ENCODE assay signal across 34 cellular contexts in genomic region chr2:155315768-155316167, GRCh38.
"Had no signal": no experiment of that assay in that cellular context is flagged by ENCODE, and none has a peak within 500 bp of the region (broad histone marks: within the 10 kb centered on the region; RNA-seq: fewer than 3 reads in every experiment).

No MANE protein-coding gene starts in this region.

- H3K36me3 ChIP-seq: adrenal gland, brain microvascular endothelial cell, breast epithelium had no signal

- H3K27me3 ChIP-seq: adrenal gland, body of pancreas, brain microvascular endothelial cell had no signal

- FAIRE-seq: astrocyte, TTC549 had no signal

- H3K27ac ChIP-seq: adrenal gland, body of pancreas, brain microvascular endothelial cell, breast epithelium, VCaP had no signal

- H3K9me3 ChIP-seq: adrenal gland, body of pancreas, breast epithelium had no signal

- DNase-seq: activated B cell treated with CpG ODN at 0.5 μM for 24 hours; activated CD4-positive, alpha-beta memory T cell treated with anti-CD3 and anti-CD28 coated beads for 36 hours; activated CD4-positive, alpha-beta T cell treated with anti-CD3 and anti-CD28 coated beads for 4 hours; activated CD4-positive, alpha-beta T cell treated with anti-CD3 and anti-CD28 coated beads, Interleukin-2, amount 10 ng/mL, durations not matched to agents 24 days and 14 days; activated CD4-positive, alpha-beta T cell treated with anti-CD3 and anti-CD28 coated beads, Interleukin-2, amount 50 U/mL, for 1 hour; activated CD4-positive, alpha-beta T cell treated with anti-CD3 and anti-CD28 coated beads, Interleukin-2, amount 50 U/mL, for 4 hours; activated CD4-positive, CD25-positive, alpha-beta regulatory T cell treated with anti-CD3 and anti-CD28 coated beads, Interleukin-2, amount 50 U/mL, for 72 hours; activated CD8-positive, alpha-beta memory T cell treated with anti-CD3 and anti-CD28 coated beads, Interleukin-2, amount 50 U/mL, for 4 hours; activated CD8-positive, alpha-beta T cell treated with anti-CD3 and anti-CD28 coated beads for 36 hours; activated effector memory CD4-positive, alpha-beta T cell treated with anti-CD3 and anti-CD28 coated beads, Interleukin-2, amount 50 U/mL, for 16 hours; activated gamma-delta T cell treated with Interleukin-2 at 50 U/mL for 16 hours; activated naive CD4-positive, alpha-beta T cell; activated naive CD4-positive, alpha-beta T cell treated with anti-CD3 and anti-CD28 coated beads for 36 hours; activated naive CD4-positive, alpha-beta T cell treated with anti-CD3 and anti-CD28 coated beads, Interleukin-2, amount 50 U/mL, for 16 hours; activated naive CD8-positive, alpha-beta T cell treated with anti-CD3 and anti-CD28 coated beads for 36 hours; activated T-cell treated with anti-CD3 and anti-CD28 coated beads for 4 hours; activated T-cell treated with anti-CD3 and anti-CD28 coated beads, Interleukin-2, amount 50 U/mL, for 1 hour; activated T-cell treated with anti-CD3 and anti-CD28 coated beads, Interleukin-2, amount 50 U/mL, for 4 hours; activated T-cell treated with anti-CD3 and anti-CD28 coated beads, Interleukin-2, amount 50 U/mL, for 72 hours; adrenal gland; amniotic stem cell; aorta; body of pancreas; brain microvascular endothelial cell; central memory CD4-positive, alpha-beta T cell; T-helper 1 cell; T-helper 2 cell; T-helper 9 cell had no signal

- H3K4me1 ChIP-seq: adrenal gland, body of pancreas, breast epithelium had no signal

- ATAC-seq: activated CD8-positive, alpha-beta T cell treated with anti-CD3 and anti-CD28 coated beads for 36 hours; activated naive CD4-positive, alpha-beta T cell treated with anti-CD3 and anti-CD28 coated beads, Interleukin-2, amount 50 U/mL, for 72 hours; activated T-cell treated with anti-CD3 and anti-CD28 coated beads, Interleukin-2, amount 50 U/mL, for 4 hours; activated T-cell treated with anti-CD3 and anti-CD28 coated beads, Interleukin-2, amount 50 U/mL, for 72 hours; activated T-helper 17 cell treated with anti-CD3 and anti-CD28 coated beads, Interleukin-2, amount 50 U/mL, for 72 hours; body of pancreas had no signal

- H3K4me3 ChIP-seq: adrenal gland, body of pancreas, breast epithelium had no signal
